1 cellular context compared by ENCODE assay signal in genomic region chr2:199463000-199463692, GRCh38.
TF ChIP-seq lines count a peak whose summit lies in the region.

No MANE protein-coding gene starts in this region.

TF ChIP-seq in HepG2, 621 proteins besides CTCF, POLR2A, EP300 and RAD21 (continued from another document and continues in another):
- no peak for TF ChIP-seq ZBTB43 (CRISPR knock-in tag; conservative IDR thresholded peaks at IDR 0.05)
- no peak for TF ChIP-seq ZNF75D (CRISPR knock-in tag; IDR thresholded peaks at IDR 0.05; ENCODE audit: borderline replicate concordance)
- no peak for TF ChIP-seq ZNF576 (CRISPR knock-in tag; IDR thresholded peaks at IDR 0.05)
- no peak for TF ChIP-seq CCAR2 (optimal IDR thresholded peaks at IDR 0.05; ENCODE audit: low read depth, low read length)
- TF ChIP-seq ZNF777 (CRISPR knock-in tag; IDR thresholded peaks at IDR 0.05), result peak; percentile 79; the same call in 1 of the 2 replicates
- peak; percentile 81; the same call in 1 of the 2 replicates for TF ChIP-seq ZNF724P (CRISPR knock-in tag; IDR thresholded peaks at IDR 0.05; ENCODE audit: borderline replicate concordance)
- TF ChIP-seq ZNF639 (CRISPR knock-in tag; conservative IDR thresholded peaks at IDR 0.05), result no peak
- no peak for TF ChIP-seq ZNF326 (CRISPR knock-in tag; IDR thresholded peaks at IDR 0.05; ENCODE audit: borderline replicate concordance)
- TF ChIP-seq YY1 (IDR thresholded peaks at IDR 0.05; ENCODE audit: insufficient read depth, insufficient replicate concordance, low read depth, low read length), result peak; percentile 64
- no peak for TF ChIP-seq GPN1 (CRISPR knock-in tag; IDR thresholded peaks at IDR 0.05; ENCODE audit: borderline replicate concordance)
- TF ChIP-seq NFIB (CRISPR knock-in tag; IDR thresholded peaks at IDR 0.05; ENCODE audit: borderline replicate concordance), result 0 out of 2 replicates have a peak, but pooled peaks have one; percentile 45
- peak; percentile 51; the same call in 1 of the 2 replicates for TF ChIP-seq PATZ1 (CRISPR knock-in tag; IDR thresholded peaks at IDR 0.05)
- peak; percentile 50; the same call in 1 of the 2 replicates for TF ChIP-seq ZNF12 (CRISPR knock-in tag; IDR thresholded peaks at IDR 0.05)
- TF ChIP-seq ZNF3 (CRISPR knock-in tag; IDR thresholded peaks at IDR 0.05), result no peak
- no peak for TF ChIP-seq ZNF614 (CRISPR knock-in tag; IDR thresholded peaks at IDR 0.05; ENCODE audit: borderline replicate concordance)
- peak; percentile 82; the same call in 1 of the 2 replicates for TF ChIP-seq ZHX1 (CRISPR knock-in tag; IDR thresholded peaks at IDR 0.05; ENCODE audit: low read depth)
- TF ChIP-seq HBP1 (CRISPR knock-in tag; IDR thresholded peaks at IDR 0.05; ENCODE audit: low read depth), result no peak
- TF ChIP-seq ZNF550 (CRISPR knock-in tag; IDR thresholded peaks at IDR 0.05; ENCODE audit: borderline replicate concordance), result no peak
- TF ChIP-seq CREB3 (CRISPR knock-in tag; IDR thresholded peaks at IDR 0.05), result no peak
- no peak for TF ChIP-seq ZNF562 (CRISPR knock-in tag; IDR thresholded peaks at IDR 0.05; ENCODE audit: borderline replicate concordance)
- TF ChIP-seq ISL2 (CRISPR knock-in tag; IDR thresholded peaks at IDR 0.05), result peak; percentile 55; the same call in 1 of the 2 replicates
- TF ChIP-seq ZNF383 (CRISPR knock-in tag; IDR thresholded peaks at IDR 0.05; ENCODE audit: borderline replicate concordance), result no peak
- TF ChIP-seq MAX (IDR thresholded peaks at IDR 0.05), result peak; percentile 71
- peak; percentile 14; the same call in 1 of the 2 replicates for TF ChIP-seq ETV5 (CRISPR knock-in tag; IDR thresholded peaks at IDR 0.05; ENCODE audit: borderline replicate concordance)
- TF ChIP-seq KLF12 (CRISPR knock-in tag; IDR thresholded peaks at IDR 0.05; ENCODE audit: borderline replicate concordance), result no peak
- no peak for TF ChIP-seq HES4 (CRISPR knock-in tag; IDR thresholded peaks at IDR 0.05; ENCODE audit: borderline replicate concordance)
- TF ChIP-seq GABPB1 (CRISPR knock-in tag; IDR thresholded peaks at IDR 0.05), result peak; percentile 73
- TF ChIP-seq ZNF646 (CRISPR knock-in tag; IDR thresholded peaks at IDR 0.05), result no peak
- no peak for TF ChIP-seq NFKB2 (CRISPR knock-in tag; IDR thresholded peaks at IDR 0.05; ENCODE audit: borderline replicate concordance)
- 0 out of 2 replicates have a peak, but pooled peaks have one; percentile 38 for TF ChIP-seq ARNT2 (CRISPR knock-in tag; IDR thresholded peaks at IDR 0.05; ENCODE audit: low read depth)
- peak; percentile 76; the same call in 1 of the 2 replicates for TF ChIP-seq ZSCAN25 (CRISPR knock-in tag; IDR thresholded peaks at IDR 0.05)
- TF ChIP-seq BRF2 (CRISPR knock-in tag; IDR thresholded peaks at IDR 0.05), result no peak
- TF ChIP-seq ZBTB33 (CRISPR knock-in tag; IDR thresholded peaks at IDR 0.05), result peak; percentile 41; the same call in 1 of the 2 replicates
- TF ChIP-seq CBX2 (IDR thresholded peaks at IDR 0.05; ENCODE audit: low read depth, low read length), result no peak
- peak; percentile 97 for TF ChIP-seq CBX2 (CRISPR knock-in tag; IDR thresholded peaks at IDR 0.05; ENCODE audit: low read depth)
- no peak for TF ChIP-seq KDM5A (IDR thresholded peaks at IDR 0.05; ENCODE audit: borderline replicate concordance, low read length)
- TF ChIP-seq TBP (CRISPR knock-in tag; IDR thresholded peaks at IDR 0.05), result no peak
- TF ChIP-seq NFE2 (CRISPR knock-in tag; IDR thresholded peaks at IDR 0.05), result no peak
- TF ChIP-seq ZNF317 (CRISPR knock-in tag; IDR thresholded peaks at IDR 0.05), result 0 out of 2 replicates have a peak, but pooled peaks have one; percentile 31
- no peak for TF ChIP-seq PPARG (CRISPR knock-in tag; conservative IDR thresholded peaks at IDR 0.05)
- no peak for TF ChIP-seq ZNF883 (CRISPR knock-in tag; IDR thresholded peaks at IDR 0.05; ENCODE audit: not compliant biosample characterization)
